Comparison of ENCODE assay signal across 7 cellular contexts in the genomic region with DNA sequence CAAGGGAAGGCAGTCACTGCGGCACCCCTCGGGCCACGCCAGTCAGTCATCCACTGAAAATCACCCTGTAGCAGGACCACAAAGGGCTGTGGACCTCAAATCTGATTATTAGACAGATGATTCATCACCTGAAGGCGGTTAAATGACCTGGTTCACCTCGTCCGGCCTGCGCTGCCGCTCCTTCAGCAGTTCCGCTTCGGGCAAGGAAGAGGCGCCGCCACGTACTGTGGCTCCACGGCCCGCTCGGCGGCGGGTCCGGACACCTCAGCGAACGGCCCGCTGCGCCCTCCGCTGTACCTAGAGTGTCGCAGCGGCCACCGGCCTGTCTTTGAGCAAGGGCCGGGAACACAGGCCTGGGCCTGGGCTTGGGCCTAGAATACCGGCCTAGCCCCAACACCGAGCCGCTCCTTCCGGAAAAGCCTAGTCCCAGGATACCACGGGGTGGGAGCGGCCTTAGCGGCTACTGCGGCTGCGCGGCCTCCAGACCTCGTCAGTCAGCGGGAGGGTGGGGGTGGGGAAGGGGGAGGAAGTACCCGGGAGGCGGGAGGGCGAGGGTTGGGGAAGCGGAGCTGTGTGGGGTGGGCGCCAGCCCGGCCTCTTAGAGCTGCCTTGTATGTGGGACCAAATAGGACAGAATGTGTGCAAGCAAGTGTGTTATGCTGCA. TPM values are rescaled to one million over a fixed set of nuclear protein-coding genes. Genes with fewer than 3 reads are reported as not detected.
DNase-seq lines count a peak whose midpoint lies in the region; ATAC-seq and TF ChIP-seq lines count a peak whose summit lies in the region.

A gene with protein sequence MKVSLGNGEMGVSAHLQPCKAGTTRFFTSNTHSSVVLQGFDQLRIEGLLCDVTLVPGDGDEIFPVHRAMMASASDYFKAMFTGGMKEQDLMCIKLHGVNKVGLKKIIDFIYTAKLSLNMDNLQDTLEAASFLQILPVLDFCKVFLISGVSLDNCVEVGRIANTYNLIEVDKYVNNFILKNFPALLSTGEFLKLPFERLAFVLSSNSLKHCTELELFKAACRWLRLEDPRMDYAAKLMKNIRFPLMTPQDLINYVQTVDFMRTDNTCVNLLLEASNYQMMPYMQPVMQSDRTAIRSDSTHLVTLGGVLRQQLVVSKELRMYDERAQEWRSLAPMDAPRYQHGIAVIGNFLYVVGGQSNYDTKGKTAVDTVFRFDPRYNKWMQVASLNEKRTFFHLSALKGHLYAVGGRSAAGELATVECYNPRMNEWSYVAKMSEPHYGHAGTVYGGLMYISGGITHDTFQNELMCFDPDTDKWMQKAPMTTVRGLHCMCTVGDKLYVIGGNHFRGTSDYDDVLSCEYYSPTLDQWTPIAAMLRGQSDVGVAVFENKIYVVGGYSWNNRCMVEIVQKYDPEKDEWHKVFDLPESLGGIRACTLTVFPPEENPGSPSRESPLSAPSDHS (minus strand): TSS at position 436 of the 664 bp plus-strand sequence. CDS start 545 bp downstream, outside the sequence.

- TF ChIP-seq POLR2A in spleen (IDR thresholded peaks at IDR 0.05) = no peak

- ATAC-seq in GM18517 (IDR thresholded peaks at IDR 0.05; ENCODE audit: unreplicated experiment) (peak; percentile 83), HG02981 (IDR thresholded peaks at IDR 0.05; ENCODE audit: unreplicated experiment) (peak; percentile 83), WTC11 (peak; percentile 94)

- H3K27ac Mint-ChIP-seq in WTC11 = peak within 1 kb of the TSS; percentile 88

- no peaks in the 10 kb centered on the region for H3K9me3 ChIP-seq in spleen

- POLR2A ChIA-PET in WTC11 (lab: Charles Lee) = no interaction called here

- 0 to 1% (median 0%) methylated on average over 37 to 46 of the region's 46 CpGs for WGBS in spleen, 5 donors

- peaks cover 0 to 22% (median 0%) of the 10 kb centered on the region in 6 donors for H3K36me3 ChIP-seq in spleen

- DNase-seq in NCI-H2081 treated with DMSO at 0.1 percent for 48 hours (lab: John Stamatoyannopoulos, UW) (peak; percentile 59), WTC11 (ENCODE audit: low spot score) (peak; percentile 91), cardiac fibroblast (ENCODE audit: low read depth in 2 of 2) (peak; percentile 94 to 96), inferior parietal cortex (ENCODE audit: extremely low spot score) (peak; percentile 91), spleen (peak; percentile 95)

- H3K4me1 Mint-ChIP-seq in WTC11 = peaks cover 37% of the 10 kb centered on the region

- H3K36me3 Mint-ChIP-seq in WTC11 = peaks cover 16% of the 10 kb centered on the region

- TF ChIP-seq CTCF in WTC11 (IDR thresholded peaks at IDR 0.05) (no peak), cardiac fibroblast (IDR thresholded peaks at IDR 0.05; ENCODE audit: low read depth, low read length) (no peak), spleen (IDR thresholded peaks at IDR 0.05 in 8 of 11, conservative IDR thresholded peaks at IDR 0.05 in 3 of 11) (no peak)

- intact Hi-C loops in spleen (cut with DNase I; ENCODE audit: low total_unique reads) = no loop called here

- H3K4me1 ChIP-seq in spleen = peaks cover 33 to 55% (median 51%) of the 10 kb centered on the region in 6 donors

- peak within 1 kb of the TSS; percentile 56 to 64 for H3K4me3 ChIP-seq in cardiac fibroblast (replicated peaks in 1 of 2; ENCODE audit: low read depth in 2 of 2, low read length in 2 of 2)
- H3K4me3 ChIP-seq in spleen = peak within 1 kb of the TSS; percentile 57 to 87 (median 62)

- peak within 1 kb of the TSS; percentile 93 for H3K4me3 Mint-ChIP-seq in WTC11

- peaks cover 19% of the 10 kb centered on the region for H3K27me3 Mint-ChIP-seq in WTC11 (ENCODE audit: low read depth)

- no peaks in the 10 kb centered on the region for H3K9me3 Mint-ChIP-seq in WTC11

- CTCF ChIA-PET in WTC11 (lab: Charles Lee) = interaction anchor here (0.6 to 1.8 kb wide), 13 partner anchors 9 to 152 kb away, joined by 3 to 17 read pairs (median 5); no protein-coding TSS in a partner anchor

- H3K27ac ChIP-seq in spleen = peak within 1 kb of the TSS; percentile 86 to 98 (median 95)

- H3K27me3 ChIP-seq in spleen (replicated peaks in 1 of 7) = no peaks in the 10 kb centered on the region

TF ChIP-seq in WTC11, 78 proteins besides CTCF, POLR2A, EP300 and RAD21:
- 0 out of 2 replicates have a peak, but pooled peaks have one; percentile 20 for TF ChIP-seq ZNF219 (CRISPR knock-in tag; IDR thresholded peaks at IDR 0.05; ENCODE audit: borderline replicate concordance)
- TF ChIP-seq SMAD3 (CRISPR knock-in tag; IDR thresholded peaks at IDR 0.05; ENCODE audit: borderline replicate concordance) = 0 out of 2 replicates have a peak, but pooled peaks have one; percentile 57
- peak; percentile 21; the same call in 1 of the 2 replicates for TF ChIP-seq USF1 (CRISPR knock-in tag; IDR thresholded peaks at IDR 0.05)
- no peak for TF ChIP-seq ZNF138 (CRISPR knock-in tag; conservative IDR thresholded peaks at IDR 0.05)
- no peak for TF ChIP-seq PREB (CRISPR knock-in tag; IDR thresholded peaks at IDR 0.05; ENCODE audit: borderline replicate concordance)
- TF ChIP-seq, protein P1, sequence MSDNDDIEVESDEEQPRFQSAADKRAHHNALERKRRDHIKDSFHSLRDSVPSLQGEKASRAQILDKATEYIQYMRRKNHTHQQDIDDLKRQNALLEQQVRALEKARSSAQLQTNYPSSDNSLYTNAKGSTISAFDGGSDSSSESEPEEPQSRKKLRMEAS (CRISPR knock-in tag; IDR thresholded peaks at IDR 0.05) = peak; percentile 51; the same call in 1 of the 2 replicates
- TF ChIP-seq FOXK1 (CRISPR knock-in tag; IDR thresholded peaks at IDR 0.05) = peak; percentile 53; the same call in 1 of the 2 replicates
- TF ChIP-seq FOXP1 (CRISPR knock-in tag; IDR thresholded peaks at IDR 0.05; ENCODE audit: borderline replicate concordance) = peak; percentile 64; the same call in 1 of the 2 replicates
- peak; percentile 75 for TF ChIP-seq TP53 (CRISPR knock-in tag; IDR thresholded peaks at IDR 0.05)
- TF ChIP-seq ZBTB43 (CRISPR knock-in tag; IDR thresholded peaks at IDR 0.05) = 0 out of 2 replicates have a peak, but pooled peaks have one; percentile 85
- 0 out of 2 replicates have a peak, but pooled peaks have one; percentile 41 for TF ChIP-seq MYBL2 (CRISPR knock-in tag; IDR thresholded peaks at IDR 0.05)
- 0 out of 2 replicates have a peak, but pooled peaks have one; percentile 72 for TF ChIP-seq JUN (CRISPR knock-in tag; IDR thresholded peaks at IDR 0.05)
- TF ChIP-seq ATF3 (CRISPR knock-in tag; conservative IDR thresholded peaks at IDR 0.05) = no peak

RNA-seq across cellular contexts. Expression of the gene that starts here (rescaled TPM):
- total RNA-seq in WTC11 (2021) (15.6 to 17.4 TPM (median 16.1 TPM) in 3 replicates), spleen (10 to 100 TPM; 21.5 to 32.7 (median 27.8) TPM)
- 10 to 100 TPM in 1 of 3 donors, 1 to 10 TPM in 2; 7.7 to 11.4 (median 8.3) TPM for polyA plus RNA-seq in spleen

Comparison
In these comparisons a context has a peak if more than half of its experiments do, and no peak if none do; other contexts are left out.
1. Peak in every context shown above with its lines: DNase-seq, ATAC-seq, H3K4me3 ChIP-seq and H3K27ac ChIP-seq.